ENCODE assay signal across 13 cellular contexts in genomic region chrX:39616098-39616729, GRCh38.
DNase-seq lines count a peak whose midpoint lies in the region; ATAC-seq, FAIRE-seq and TF ChIP-seq lines count a peak whose summit lies in the region.
"Had no signal": no experiment of that assay in that cellular context is flagged by ENCODE, and none has a peak within 500 bp of the region (broad histone marks: within the 10 kb centered on the region; RNA-seq: fewer than 3 reads in every experiment).

No MANE protein-coding gene starts in this region.

- ATAC-seq in GM19351 (IDR thresholded peaks at IDR 0.05; ENCODE audit: unreplicated experiment) (peak; percentile 60), HG03469 (IDR thresholded peaks at IDR 0.05; ENCODE audit: unreplicated experiment) (peak; percentile 40)
- ATAC-seq: upper lobe of right lung had no signal

- no peak overlapping the region for H3K4me3 Mint-ChIP-seq in astrocyte (ENCODE audit: unreplicated experiment)
- H3K4me3 Mint-ChIP-seq: CD8-positive, alpha-beta memory T cell; central memory CD8-positive, alpha-beta T cell had no signal

- no peak overlapping the region for H3K9ac ChIP-seq in astrocyte (ENCODE audit: low read length)

- peaks cover 5% of the 10 kb centered on the region for H3K27me3 ChIP-seq in astrocyte (ENCODE audit: insufficient read depth, low read length)
- H3K27me3 ChIP-seq: upper lobe of right lung had no signal

- no peaks in the 10 kb centered on the region for H3K36me3 Mint-ChIP-seq in astrocyte (ENCODE audit: low read depth, unreplicated experiment)
- H3K36me3 Mint-ChIP-seq: CD8-positive, alpha-beta memory T cell had no signal

- H3K9me3 Mint-ChIP-seq in astrocyte (ENCODE audit: unreplicated experiment), result no peaks in the 10 kb centered on the region
- H3K9me3 Mint-ChIP-seq: central memory CD8-positive, alpha-beta T cell had no signal

- peak; percentile 40 for DNase-seq in GM13977 (ENCODE audit: low spot score)
- DNase-seq in astrocyte (ENCODE audit: low read depth), result no peak
- DNase-seq in cerebellar nuclear complex (lab: John Stamatoyannopoulos, UW), result no peak
- no peak for DNase-seq in COLO668 (lab: John Stamatoyannopoulos, UW; ENCODE audit: unreplicated experiment)
- DNase-seq in NCI-H187 (lab: John Stamatoyannopoulos, UW), result no peak
- no peak for DNase-seq in DMS153 treated with DMSO at 0.1 percent for 48 hours (lab: John Stamatoyannopoulos, UW; ENCODE audit: unreplicated experiment)
- DNase-seq: activated CD4-positive, CD25-positive, alpha-beta regulatory T cell treated with anti-CD3 and anti-CD28 coated beads, Interleukin-2, amount 50 U/mL, for 72 hours; activated gamma-delta T cell treated with Interleukin-2 at 50 U/mL for 16 hours; CD8-positive, alpha-beta memory T cell; upper lobe of right lung had no signal

- H3K4me3 ChIP-seq in astrocyte (ENCODE audit: insufficient read depth, low read depth, low read length), result no peak overlapping the region
- H3K4me3 ChIP-seq: upper lobe of right lung had no signal

- H3K79me2 ChIP-seq in astrocyte (ENCODE audit: insufficient read depth, low read length), result no peaks in the 10 kb centered on the region

- FAIRE-seq in astrocyte (lab: Jason Lieb, UNC), result peak; percentile 66

- no peak overlapping the region for H3K27ac ChIP-seq in astrocyte (ENCODE audit: low read depth, low read length)
- H3K27ac ChIP-seq: upper lobe of right lung had no signal

- peaks cover 5% of the 10 kb centered on the region for H3K4me1 Mint-ChIP-seq in astrocyte (ENCODE audit: low read depth, unreplicated experiment)

- no peaks in the 10 kb centered on the region for H4K20me1 ChIP-seq in astrocyte (ENCODE audit: insufficient read depth, low read length)

- in situ Hi-C loops in GM13977 (cut with MboI; ENCODE audit: low pct_unique_long_range_greater_than_20kb, low sequenced_read_pairs, unreplicated experiment), result no loop called here

- H3K27me3 Mint-ChIP-seq in astrocyte (ENCODE audit: low read depth, unreplicated experiment), result peaks cover 39% of the 10 kb centered on the region

- H3K36me3 ChIP-seq in astrocyte (ENCODE audit: insufficient read depth, low read length), result no peaks in the 10 kb centered on the region
- H3K36me3 ChIP-seq: upper lobe of right lung had no signal

- no peaks in the 10 kb centered on the region for H3K9me3 ChIP-seq in astrocyte (ENCODE audit: insufficient read depth, low read depth, low read length)
- H3K9me3 ChIP-seq: upper lobe of right lung had no signal

- no peak overlapping the region for H3K27ac Mint-ChIP-seq in astrocyte (ENCODE audit: unreplicated experiment)

- no peak overlapping the region for H3K4me2 ChIP-seq in astrocyte (ENCODE audit: low read length)

- H3K4me1 ChIP-seq in astrocyte (ENCODE audit: insufficient read depth, low read length), result peaks cover 4% of the 10 kb centered on the region
- H3K4me1 ChIP-seq: upper lobe of right lung had no signal

- H2AFZ ChIP-seq in astrocyte (ENCODE audit: low read depth, low read length), result no peak overlapping the region

- TF ChIP-seq CTCF in GM13977 (IDR thresholded peaks at IDR 0.05; ENCODE audit: extremely low read depth, insufficient read depth, missing control alignments) (no peak), astrocyte (IDR thresholded peaks at IDR 0.05; ENCODE audit: insufficient read depth, low read depth, low read length) (no peak)
